In the genomic region with DNA sequence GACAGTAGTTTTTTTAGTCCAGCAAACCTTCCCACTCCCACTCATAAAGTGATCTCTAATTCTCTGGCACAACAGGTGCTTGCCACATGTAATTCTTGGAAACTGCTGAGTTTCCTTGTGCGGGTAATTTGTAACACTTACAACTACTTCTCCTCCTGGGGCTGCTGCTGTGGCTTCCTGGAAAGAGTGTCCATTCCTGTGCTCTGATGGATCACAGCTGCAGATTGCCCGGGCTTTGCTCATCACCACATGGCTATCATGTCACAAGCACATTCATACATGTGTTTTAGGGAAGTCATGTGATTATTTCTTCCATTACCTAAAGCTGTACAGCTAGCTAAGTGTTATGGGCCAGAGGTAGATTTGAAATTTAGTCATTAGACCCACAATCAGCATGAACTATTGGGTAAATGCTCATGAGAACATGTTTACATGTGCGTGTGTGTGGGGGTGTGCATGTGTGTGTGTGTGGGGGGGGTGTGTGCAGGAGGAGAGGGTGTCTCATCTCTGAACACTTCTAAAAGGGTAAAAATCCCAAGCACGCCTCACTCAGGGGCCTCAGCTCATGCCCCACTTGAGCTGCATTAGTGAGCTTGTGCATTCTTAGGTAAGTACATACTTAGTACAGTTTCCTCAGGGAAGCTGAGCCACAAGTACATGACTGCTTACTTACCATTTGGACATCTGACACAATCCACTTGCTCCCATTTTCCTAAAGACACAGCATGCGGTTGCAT, we compare ENCODE assay signal across 10 cellular contexts.
DNase-seq lines count a peak whose midpoint lies in the region; ATAC-seq and TF ChIP-seq lines count a peak whose summit lies in the region.
"Had no signal": no experiment of that assay in that cellular context is flagged by ENCODE, and none has a peak within 500 bp of the region (broad histone marks: within the 10 kb centered on the region; RNA-seq: fewer than 3 reads in every experiment).

No MANE protein-coding gene starts in this region.

- peak; percentile 13 for DNase-seq in GM12865 (ENCODE audit: low read depth)
- no peak for DNase-seq in dorsolateral prefrontal cortex
- DNase-seq in osteoblast (ENCODE audit: insufficient read length, low spot score, missing footprints), result peak; percentile 88
- no peak for DNase-seq in NOMO-1 treated with DMSO at 0.1 percent for 48 hours (lab: John Stamatoyannopoulos, UW; ENCODE audit: unreplicated experiment)
- DNase-seq in NCI-H1930 (lab: John Stamatoyannopoulos, UW), result no peak
- no peak for DNase-seq in HAP-1 (ENCODE audit: low spot score in 2 of 2)

- H4K20me1 ChIP-seq in osteoblast (ENCODE audit: insufficient read depth, low read length), result no peaks in the 10 kb centered on the region

- H3K4me1 ChIP-seq in osteoblast (ENCODE audit: insufficient read depth, low read length), result peaks cover 23% of the 10 kb centered on the region
- peaks cover 5% of the 10 kb centered on the region; the same call in 1 of the 2 replicates for H3K4me1 ChIP-seq in HAP-1

- no peaks in the 10 kb centered on the region for H3K27me3 ChIP-seq in dorsolateral prefrontal cortex
- no peaks in the 10 kb centered on the region for H3K27me3 ChIP-seq in osteoblast (ENCODE audit: insufficient read depth, low read length)
- no peaks in the 10 kb centered on the region for H3K27me3 ChIP-seq in HAP-1 (ENCODE audit: low read depth)
- H3K27me3 ChIP-seq: body of pancreas had no signal

- H3K79me2 ChIP-seq in osteoblast (ENCODE audit: insufficient read depth, low read length), result no peaks in the 10 kb centered on the region

- ATAC-seq in HG03342 (IDR thresholded peaks at IDR 0.05; ENCODE audit: unreplicated experiment), result peak; percentile 39
- no peak for ATAC-seq in HG02642 (IDR thresholded peaks at IDR 0.05; ENCODE audit: poor library complexity, unreplicated experiment)
- ATAC-seq: body of pancreas had no signal

- H3K36me3 ChIP-seq in osteoblast (ENCODE audit: insufficient read depth, low read length), result no peaks in the 10 kb centered on the region
- no peaks in the 10 kb centered on the region for H3K36me3 ChIP-seq in HAP-1 (replicated peaks)

- TF ChIP-seq CTCF in GM12865 (IDR thresholded peaks at IDR 0.05; ENCODE audit: insufficient read depth, low read depth, low read length, missing control alignments), result no peak
- no peak for TF ChIP-seq CTCF in dorsolateral prefrontal cortex (IDR thresholded peaks at IDR 0.05 in 54 of 56, conservative IDR thresholded peaks at IDR 0.05 in 2 of 56; ENCODE audit: low read depth in 1 of 56, partially characterized antibody in 56 of 56)
- no peak for TF ChIP-seq CTCF in osteoblast (IDR thresholded peaks at IDR 0.05; ENCODE audit: extremely low read depth, low read depth, low read length)

- H3K9me3 ChIP-seq in osteoblast (ENCODE audit: low read depth, low read length) (no peaks in the 10 kb centered on the region), HAP-1 (no peaks in the 10 kb centered on the region)
- H3K9me3 ChIP-seq: body of pancreas had no signal

- in situ Hi-C loops in HAP-1 (cut with MboI; ENCODE audit: low sequenced_read_pairs), result no loop called here

- H3K4me3 ChIP-seq in GM12865 (ENCODE audit: low read depth, low read length) (no peak overlapping the region), dorsolateral prefrontal cortex (no peak overlapping the region), osteoblast (ENCODE audit: insufficient read depth, low read length) (no peak overlapping the region), HAP-1 (no peak overlapping the region)
- H3K4me3 ChIP-seq: body of pancreas, skin epidermis had no signal

- intact Hi-C loops in dorsolateral prefrontal cortex (cut with DNase I), result loop anchor here in 1 of 2 donors (5.0 kb wide), 1 partner anchor 128 kb away; the partner anchor contains the start of gene FEM1C

- H2AFZ ChIP-seq in osteoblast (ENCODE audit: low read length), result no peak overlapping the region

- peak overlapping the region; percentile 14 for H3K4me2 ChIP-seq in osteoblast (ENCODE audit: insufficient read depth, low read length)

- H3K27ac ChIP-seq in dorsolateral prefrontal cortex, result peak overlapping the region in 45 of 59 donors; percentile 4 to 85 (median 60)
- peak overlapping the region; percentile 59 for H3K27ac ChIP-seq in osteoblast (ENCODE audit: low read depth, low read length)
- H3K27ac ChIP-seq: body of pancreas had no signal

Comparison
In these comparisons a context has a peak if more than half of its experiments do, and no peak if none do; other contexts are left out.
1. DNase-seq: peak in GM12865 (single experiment) and osteoblast (single experiment); none in dorsolateral prefrontal cortex (0 of 10), NOMO-1 treated with DMSO at 0.1 percent for 48 hours (single experiment), NCI-H1930 (0 of 2) and HAP-1 (0 of 2).